8 cellular contexts compared by ENCODE assay signal in the genomic region with DNA sequence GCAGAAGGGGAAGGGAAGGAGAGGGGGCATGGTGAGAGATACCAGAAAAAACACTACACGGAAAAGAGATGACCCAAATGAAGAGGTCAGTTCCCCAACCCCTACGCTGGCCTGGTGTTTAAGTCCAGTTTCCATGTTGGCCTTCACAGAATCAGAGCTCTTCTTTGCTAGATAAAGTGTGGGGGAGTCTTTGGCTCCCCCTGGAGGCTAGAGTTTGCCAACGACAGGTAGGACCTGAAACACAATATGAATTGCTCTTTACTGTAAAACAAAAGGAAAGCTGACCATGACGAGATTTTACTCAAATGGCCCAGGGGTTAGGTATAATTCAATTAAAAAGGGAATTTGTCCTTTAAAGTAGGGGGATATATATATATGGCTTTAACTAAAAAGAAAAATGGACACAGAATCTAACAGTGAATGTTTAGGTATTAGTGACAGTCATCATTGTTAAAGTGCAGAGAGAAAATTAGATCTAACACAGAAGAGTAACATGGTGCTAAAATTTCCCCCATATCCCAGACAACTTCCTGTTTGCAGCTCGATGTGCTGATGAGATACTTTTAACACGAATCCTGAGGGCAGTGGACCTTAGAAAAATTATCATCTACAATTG.
DNase-seq lines count a peak whose midpoint lies in the region; ATAC-seq and TF ChIP-seq lines count a peak whose summit lies in the region.

No MANE protein-coding gene starts in this region.

- peaks cover 10% of the 10 kb centered on the region for H3K4me1 ChIP-seq in effector memory CD4-positive, alpha-beta T cell (ENCODE audit: control insufficient read depth, insufficient read depth, low read length, poor library complexity, severe bottlenecking)
- H3K4me1 ChIP-seq in upper lobe of left lung = peaks cover 0 to 7% (median 3%) of the 10 kb centered on the region in 4 donors

- H3K4me3 ChIP-seq in effector memory CD4-positive, alpha-beta T cell (ENCODE audit: insufficient read depth, low read depth, low read length, poor library complexity, severe bottlenecking) = peak overlapping the region; percentile 7
- H3K4me3 ChIP-seq in upper lobe of left lung = no peak overlapping the region

- H3K27me3 ChIP-seq in effector memory CD4-positive, alpha-beta T cell (replicated peaks; ENCODE audit: control insufficient read depth, insufficient read depth, low read length, poor library complexity, severe bottlenecking) = no peaks in the 10 kb centered on the region
- no peaks in the 10 kb centered on the region for H3K27me3 ChIP-seq in upper lobe of left lung

- no peak overlapping the region for H3K27ac ChIP-seq in effector memory CD4-positive, alpha-beta T cell (ENCODE audit: insufficient read depth, low read length, poor library complexity, severe bottlenecking)
- H3K27ac ChIP-seq in upper lobe of left lung = no peak overlapping the region

- H3K9me3 Mint-ChIP-seq in naive thymus-derived CD8-positive, alpha-beta T cell = no peaks in the 10 kb centered on the region

- peak overlapping the region in 3 of 10 donors; percentile 6 to 78 (median 41) for H3K27ac Mint-ChIP-seq in naive thymus-derived CD8-positive, alpha-beta T cell

- no peaks in the 10 kb centered on the region for H3K36me3 ChIP-seq in effector memory CD4-positive, alpha-beta T cell (ENCODE audit: control insufficient read depth, insufficient read depth, low read length)
- H3K36me3 ChIP-seq in upper lobe of left lung = no peaks in the 10 kb centered on the region

- TF ChIP-seq POLR2A in upper lobe of left lung (IDR thresholded peaks at IDR 0.05) = no peak

- TF ChIP-seq EP300 in upper lobe of left lung (IDR thresholded peaks at IDR 0.05) = no peak

- 24 to 30% methylated on average over 6 of the region's 6 CpGs for WGBS in upper lobe of left lung, 2 donors

- H3K27me3 Mint-ChIP-seq in naive thymus-derived CD8-positive, alpha-beta T cell = peaks cover 0 to 3% (median 0%) of the 10 kb centered on the region in 5 donors

- peak overlapping the region in 9 of 10 donors; percentile 8 to 60 (median 37) for H3K4me3 Mint-ChIP-seq in naive thymus-derived CD8-positive, alpha-beta T cell

- no peaks in the 10 kb centered on the region for H3K36me3 Mint-ChIP-seq in naive thymus-derived CD8-positive, alpha-beta T cell

- peaks cover 12 to 20% (median 15%) of the 10 kb centered on the region in 4 donors for H3K4me1 Mint-ChIP-seq in naive thymus-derived CD8-positive, alpha-beta T cell

- peak; percentile 27 to 62 (median 54) for TF ChIP-seq CTCF in upper lobe of left lung (IDR thresholded peaks at IDR 0.05)

- peak; percentile 68 for ATAC-seq in HG02588 (IDR thresholded peaks at IDR 0.05; ENCODE audit: unreplicated experiment)
- ATAC-seq in naive thymus-derived CD8-positive, alpha-beta T cell = peak; percentile 42 to 58
- peak in 1 of 2 donors; percentile 71 for ATAC-seq in upper lobe of left lung (ENCODE audit: low FRiP score in 2 of 2)

- POLR2A ChIA-PET in naive thymus-derived CD8-positive, alpha-beta T cell (lab: Charles Lee) = no interaction called here

- DNase-seq in NCI-H2107 treated with DMSO at 0.1 percent for 48 hours (lab: John Stamatoyannopoulos, UW; ENCODE audit: unreplicated experiment) = peak; percentile 19
- no peak for DNase-seq in NCI-H2107 (lab: John Stamatoyannopoulos, UW)
- DNase-seq in NCI-H446 (lab: John Stamatoyannopoulos, UW) = peak; percentile 4 to 63
- peak; percentile 65 for DNase-seq in activated CD4-positive, alpha-beta T cell treated with anti-CD3 and anti-CD28 coated beads for 48 hours
- DNase-seq in effector memory CD4-positive, alpha-beta T cell = peak; percentile 4 to 34 (median 15)
- DNase-seq in naive thymus-derived CD8-positive, alpha-beta T cell = peak in 9 of 10 donors; percentile 1 to 47 (median 32)
- peak in 1 of 2 donors; percentile 50 for DNase-seq in upper lobe of left lung

- H3K9me3 ChIP-seq in effector memory CD4-positive, alpha-beta T cell (ENCODE audit: control insufficient read depth, low read length) = no peaks in the 10 kb centered on the region
- H3K9me3 ChIP-seq in upper lobe of left lung = no peaks in the 10 kb centered on the region
